Comparison of ENCODE assay signal across 22 cellular contexts in the genomic region with DNA sequence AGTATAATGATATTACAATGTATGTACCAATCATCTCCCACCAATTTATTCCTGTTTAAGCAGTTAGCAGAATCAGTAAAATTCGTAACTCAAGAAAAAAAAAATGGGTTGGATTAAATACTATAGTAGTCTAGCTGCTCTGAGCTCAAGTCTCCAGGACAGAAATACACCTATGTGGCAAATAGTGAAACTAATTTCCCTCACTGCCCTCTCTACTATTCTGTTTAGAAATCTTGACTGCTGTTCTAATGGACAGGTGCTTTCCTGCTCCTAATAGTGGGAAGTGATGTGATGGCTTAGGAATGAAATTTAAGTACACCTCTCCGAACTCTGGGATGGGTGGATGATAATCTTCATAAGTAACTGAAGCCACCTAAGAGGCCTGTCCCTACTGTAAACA.
DNase-seq lines count a peak whose midpoint lies in the region; ATAC-seq and TF ChIP-seq lines count a peak whose summit lies in the region.
"Had no signal": no experiment of that assay in that cellular context is flagged by ENCODE, and none has a peak within 500 bp of the region (broad histone marks: within the 10 kb centered on the region; RNA-seq: fewer than 3 reads in every experiment).

No MANE protein-coding gene starts in this region.

- H3K9ac ChIP-seq in OCI-LY3 (ENCODE audit: low read length): no peak overlapping the region

- peaks cover 2% of the 10 kb centered on the region for H3K9me3 Mint-ChIP-seq in activated naive CD8-positive, alpha-beta T cell (ENCODE audit: low read depth)
- H3K9me3 Mint-ChIP-seq in activated naive CD8-positive, alpha-beta T cell treated with anti-CD3 and anti-CD28 coated beads for 36 hours: no peaks in the 10 kb centered on the region
- H3K9me3 Mint-ChIP-seq in dendritic cell treated with granulocyte-macrophage colony-stimulating factor and Interleukin-4, amounts not matched to agents 40 ng/mL and 50 ng/mL, for 4 days: no peaks in the 10 kb centered on the region
- no peaks in the 10 kb centered on the region for H3K9me3 Mint-ChIP-seq in type B pancreatic cell
- H3K9me3 Mint-ChIP-seq: activated naive CD4-positive, alpha-beta T cell treated with anti-CD3 and anti-CD28 coated beads, Interleukin-2, amount 50 U/mL, for 24 hours had no signal

- H3K4me1 ChIP-seq in OCI-LY3 (ENCODE audit: low read length): peaks cover 19% of the 10 kb centered on the region
- H3K4me1 ChIP-seq: testis had no signal

- H3K4me3 ChIP-seq in OCI-LY3 (ENCODE audit: low read length): no peak overlapping the region
- H3K4me3 ChIP-seq: testis had no signal

- peak overlapping the region; percentile 77 for H3K4me2 ChIP-seq in OCI-LY3 (ENCODE audit: low read length)

- ATAC-seq in GM19467 (IDR thresholded peaks at IDR 0.05; ENCODE audit: unreplicated experiment): no peak
- ATAC-seq: activated CD4-positive, CD25-positive, alpha-beta regulatory T cell treated with anti-CD3 and anti-CD28 coated beads, Interleukin-2, amount 50 U/mL, for 24 hours; stimulated activated memory B cell treated with anti-CD40 and anti-IgM and Interleukin-4, amounts not matched to agents 10 μg/mL and 1 μg/mL and 100 μg/mL, for 72 hours had no signal

- no peak for DNase-seq in activated naive CD8-positive, alpha-beta T cell treated with anti-CD3 and anti-CD28 coated beads for 36 hours
- DNase-seq in type B pancreatic cell (ENCODE audit: extremely low spot score, unreplicated experiment) (no peak), caudate nucleus (lab: John Stamatoyannopoulos, UW) (no peak)
- no peak for DNase-seq in activated naive CD4-positive, alpha-beta T cell treated with anti-CD3 and anti-CD28 coated beads, Interleukin-2, amount 50 U/mL, for 16 hours
- DNase-seq: activated T-cell treated with anti-CD3 and anti-CD28 coated beads, Interleukin-2, amount 50 U/mL, for 48 hours; H7; Karpas-422; NCI-H1092; NCI-H2029; NCI-H226; NCI-H774; ovary; SHP77; testis had no signal

- no peak overlapping the region for H3K27ac Mint-ChIP-seq in activated naive CD8-positive, alpha-beta T cell
- no peak overlapping the region for H3K27ac Mint-ChIP-seq in activated naive CD8-positive, alpha-beta T cell treated with anti-CD3 and anti-CD28 coated beads for 36 hours
- H3K27ac Mint-ChIP-seq in dendritic cell treated with granulocyte-macrophage colony-stimulating factor and Interleukin-4, amounts not matched to agents 40 ng/mL and 50 ng/mL, for 4 days: peak overlapping the region; percentile 81
- peak overlapping the region; percentile 53 for H3K27ac Mint-ChIP-seq in type B pancreatic cell
- H3K27ac Mint-ChIP-seq: activated naive CD4-positive, alpha-beta T cell treated with anti-CD3 and anti-CD28 coated beads, Interleukin-2, amount 50 U/mL, for 24 hours; stimulated activated memory B cell treated with anti-CD40 and anti-IgM and Interleukin-4, amounts not matched to agents 10 μg/mL and 1 μg/mL and 100 μg/mL, for 72 hours had no signal

- H2AFZ ChIP-seq in OCI-LY3 (ENCODE audit: low read depth, low read length): no peak overlapping the region

- peaks cover 12% of the 10 kb centered on the region for H3K4me1 Mint-ChIP-seq in activated naive CD8-positive, alpha-beta T cell (ENCODE audit: low read depth)
- peaks cover 9% of the 10 kb centered on the region for H3K4me1 Mint-ChIP-seq in activated naive CD8-positive, alpha-beta T cell treated with anti-CD3 and anti-CD28 coated beads for 36 hours
- H3K4me1 Mint-ChIP-seq in dendritic cell treated with granulocyte-macrophage colony-stimulating factor and Interleukin-4, amounts not matched to agents 40 ng/mL and 50 ng/mL, for 4 days (ENCODE audit: low read depth): peaks cover 12% of the 10 kb centered on the region
- no peaks in the 10 kb centered on the region for H3K4me1 Mint-ChIP-seq in type B pancreatic cell (ENCODE audit: unreplicated experiment)
- H3K4me1 Mint-ChIP-seq: stimulated activated memory B cell treated with anti-CD40 and anti-IgM and Interleukin-4, amounts not matched to agents 10 μg/mL and 1 μg/mL and 100 μg/mL, for 72 hours had no signal

- H3K36me3 Mint-ChIP-seq in activated naive CD8-positive, alpha-beta T cell: no peaks in the 10 kb centered on the region
- H3K36me3 Mint-ChIP-seq in activated naive CD8-positive, alpha-beta T cell treated with anti-CD3 and anti-CD28 coated beads for 36 hours: no peaks in the 10 kb centered on the region
- no peaks in the 10 kb centered on the region for H3K36me3 Mint-ChIP-seq in dendritic cell treated with granulocyte-macrophage colony-stimulating factor and Interleukin-4, amounts not matched to agents 40 ng/mL and 50 ng/mL, for 4 days (ENCODE audit: low read depth)
- no peaks in the 10 kb centered on the region for H3K36me3 Mint-ChIP-seq in type B pancreatic cell
- H3K36me3 Mint-ChIP-seq: activated naive CD4-positive, alpha-beta T cell treated with anti-CD3 and anti-CD28 coated beads, Interleukin-2, amount 50 U/mL, for 24 hours; stimulated activated memory B cell treated with anti-CD40 and anti-IgM and Interleukin-4, amounts not matched to agents 10 μg/mL and 1 μg/mL and 100 μg/mL, for 72 hours had no signal

- H3K36me3 ChIP-seq in OCI-LY3 (replicated peaks; ENCODE audit: low read depth, low read length): peaks cover 13% of the 10 kb centered on the region
- H3K36me3 ChIP-seq: BLaER1 treated with 17β-estradiol and CSF1 and Interleukin-3, amounts not matched to agents 10 nM and 100 nM; ovary had no signal

- H3K79me2 ChIP-seq in OCI-LY3 (ENCODE audit: low read length): no peaks in the 10 kb centered on the region

- H4K20me1 ChIP-seq in OCI-LY3 (ENCODE audit: insufficient read depth, low read length): no peaks in the 10 kb centered on the region
- H4K20me1 ChIP-seq: BLaER1 treated with 17β-estradiol and CSF1 and Interleukin-3, amounts not matched to agents 10 nM and 100 nM had no signal

- H3K9me3 ChIP-seq in OCI-LY3 (ENCODE audit: insufficient read depth, low read length): 0 out of 2 replicates have a peak, but pooled peaks cover 4% of the 10 kb centered on the region
- H3K9me3 ChIP-seq: ovary, testis had no signal

- no peaks in the 10 kb centered on the region for H3K27me3 ChIP-seq in OCI-LY3 (ENCODE audit: low read depth, low read length)
- H3K27me3 ChIP-seq: BLaER1 treated with 17β-estradiol and CSF1 and Interleukin-3, amounts not matched to agents 10 nM and 100 nM; ovary; testis had no signal

- intact Hi-C loops in dendritic cell treated with granulocyte-macrophage colony-stimulating factor and Interleukin-4, amounts not matched to agents 40 ng/mL and 50 ng/mL, for 4 days (cut with micrococcal nuclease): no loop called here

- peak overlapping the region; percentile 33 for H3K4me3 Mint-ChIP-seq in activated naive CD8-positive, alpha-beta T cell
- H3K4me3 Mint-ChIP-seq in activated naive CD8-positive, alpha-beta T cell treated with anti-CD3 and anti-CD28 coated beads for 36 hours: no peak overlapping the region
- H3K4me3 Mint-ChIP-seq in dendritic cell treated with granulocyte-macrophage colony-stimulating factor and Interleukin-4, amounts not matched to agents 40 ng/mL and 50 ng/mL, for 4 days: no peak overlapping the region
- no peak overlapping the region for H3K4me3 Mint-ChIP-seq in type B pancreatic cell
- H3K4me3 Mint-ChIP-seq: activated naive CD4-positive, alpha-beta T cell treated with anti-CD3 and anti-CD28 coated beads, Interleukin-2, amount 50 U/mL, for 24 hours; stimulated activated memory B cell treated with anti-CD40 and anti-IgM and Interleukin-4, amounts not matched to agents 10 μg/mL and 1 μg/mL and 100 μg/mL, for 72 hours had no signal

- TF ChIP-seq CTCF in OCI-LY3 (IDR thresholded peaks at IDR 0.05; ENCODE audit: low read depth, low read length): no peak
- no peak for TF ChIP-seq CTCF in type B pancreatic cell (conservative IDR thresholded peaks at IDR 0.05)

- H3K27ac ChIP-seq in OCI-LY3 (ENCODE audit: low read length) (no peak overlapping the region), caudate nucleus (ENCODE audit: low read depth, low read length) (no peak overlapping the region)
- H3K27ac ChIP-seq: ovary, testis had no signal

- H3K27me3 Mint-ChIP-seq in activated naive CD8-positive, alpha-beta T cell: no peaks in the 10 kb centered on the region
- peaks cover 4% of the 10 kb centered on the region for H3K27me3 Mint-ChIP-seq in activated naive CD8-positive, alpha-beta T cell treated with anti-CD3 and anti-CD28 coated beads for 36 hours
- no peaks in the 10 kb centered on the region for H3K27me3 Mint-ChIP-seq in dendritic cell treated with granulocyte-macrophage colony-stimulating factor and Interleukin-4, amounts not matched to agents 40 ng/mL and 50 ng/mL, for 4 days
- H3K27me3 Mint-ChIP-seq in type B pancreatic cell: no peaks in the 10 kb centered on the region
- H3K27me3 Mint-ChIP-seq: activated naive CD4-positive, alpha-beta T cell treated with anti-CD3 and anti-CD28 coated beads, Interleukin-2, amount 50 U/mL, for 24 hours; stimulated activated memory B cell treated with anti-CD40 and anti-IgM and Interleukin-4, amounts not matched to agents 10 μg/mL and 1 μg/mL and 100 μg/mL, for 72 hours had no signal

Comparison
In these comparisons a context has a peak if more than half of its experiments do, and no peak if none do; other contexts are left out.
1. H3K27ac Mint-ChIP-seq: peak in dendritic cell treated with granulocyte-macrophage colony-stimulating factor and Interleukin-4, amounts not matched to agents 40 ng/mL and 50 ng/mL, for 4 days (single experiment) and type B pancreatic cell (single experiment); none in activated naive CD8-positive, alpha-beta T cell (single experiment) and activated naive CD8-positive, alpha-beta T cell treated with anti-CD3 and anti-CD28 coated beads for 36 hours (single experiment).